ENCODE assay signal across 28 cellular contexts in the genomic region with DNA sequence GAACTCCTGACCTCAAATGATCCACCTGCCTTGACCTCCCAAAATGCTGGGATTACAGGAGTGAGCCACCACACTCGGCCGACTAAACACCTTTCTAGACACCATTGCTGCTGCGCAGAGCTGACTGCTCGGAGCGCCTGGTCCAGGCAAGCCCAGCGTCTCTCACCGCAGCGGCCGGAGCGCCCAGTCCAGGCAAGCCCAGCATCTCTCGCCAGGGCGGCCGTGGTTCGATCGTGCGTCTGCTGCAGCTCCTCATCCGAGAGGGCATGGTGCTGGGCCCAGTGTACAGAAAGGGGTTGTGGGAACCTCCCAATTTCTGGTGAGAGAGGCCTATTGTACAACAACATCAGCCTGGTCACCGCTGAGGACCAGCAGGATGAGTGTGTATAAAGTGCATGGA.
"Had no signal": no experiment of that assay in that cellular context is flagged by ENCODE, and none has a peak within 500 bp of the region (broad histone marks: within the 10 kb centered on the region; RNA-seq: fewer than 3 reads in every experiment).

No MANE protein-coding gene starts in this region.

- H3K4me3 ChIP-seq: stomach, suprapubic skin, testis, thoracic aorta, thyroid gland, tibial artery, tibial nerve, transverse colon, upper lobe of left lung, upper lobe of right lung, uterus, vagina had no signal

- H3K4me1 ChIP-seq: stomach, suprapubic skin, testis, thyroid gland, tibial artery, transverse colon, upper lobe of left lung, upper lobe of right lung, uterus, vagina had no signal

- H3K27me3 ChIP-seq: testis, thyroid gland, tibial nerve, transverse colon, upper lobe of left lung, upper lobe of right lung, uterus, vagina had no signal

- H3K36me3 ChIP-seq: stomach, suprapubic skin, thoracic aorta, thyroid gland, tibial artery, tibial nerve, transverse colon, upper lobe of left lung, upper lobe of right lung, uterus, vagina had no signal

- H3K4me1 Mint-ChIP-seq: stimulated activated memory B cell treated with anti-CD40 and anti-IgM and Interleukin-4, amounts not matched to agents 10 μg/mL and 1 μg/mL and 100 μg/mL, for 72 hours; stimulated activated naive B cell treated with anti-CD40 and anti-IgM and Interleukin-4, amounts not matched to agents 10 μg/mL and 1 μg/mL and 100 μg/mL, for 72 hours; stimulated activated naive CD8-positive, alpha-beta T cell treated with anti-CD3 and anti-CD28 coated beads, Interleukin-15, amount 100 ng/mL, for 72 hours had no signal

- H3K9me3 Mint-ChIP-seq: stimulated activated effector memory CD8-positive, alpha-beta T cell treated with anti-CD3 and anti-CD28 coated beads, Interleukin-12 subunit alpha, Interleukin-12 subunit beta, amount 100 ng/mL, for 72 hours; stimulated activated naive B cell treated with anti-CD40 and anti-IgM and Interleukin-4, amounts not matched to agents 10 μg/mL and 1 μg/mL and 100 μg/mL, for 72 hours; stimulated activated naive CD8-positive, alpha-beta T cell treated with anti-CD3 and anti-CD28 coated beads, Interleukin-15, amount 100 ng/mL, for 72 hours; stimulated activated naive CD8-positive, alpha-beta T cell treated with anti-CD3 and anti-CD28 coated beads, Interleukin-15, Interleukin-2, amounts not matched to agents 100 ng/mL and 50 ng/mL, for 24 hours; type B pancreatic cell had no signal

- DNase-seq: stimulated activated CD4-positive, alpha-beta T cell treated with anti-CD3 and anti-CD28 coated beads, Interleukin-2, amount 100 ng/mL, for 48 hours; stimulated activated CD4-positive, alpha-beta T cell treated with anti-CD3 and anti-CD28 coated beads, Interleukin-4, amount 100 ng/mL, for 1 hour; stimulated activated CD4-positive, alpha-beta T cell treated with anti-CD3 and anti-CD28 coated beads, Interleukin-4, amount 100 ng/mL, for 24 hours; stimulated activated CD4-positive, alpha-beta T cell treated with anti-CD3 and anti-CD28 coated beads, Interleukin-4, amount 100 ng/mL, for 4 hours; stimulated activated CD8-positive, alpha-beta memory T cell treated with anti-CD3 and anti-CD28 coated beads, Interleukin-4, amount 100 ng/mL, for 48 hours; stimulated activated naive B cell treated with anti-CD40 and anti-IgM and Interleukin-4, amounts not matched to agents 10 μg/mL and 1 μg/mL and 100 μg/mL, for 72 hours; stimulated activated naive CD4-positive, alpha-beta T cell; stimulated activated naive CD4-positive, alpha-beta T cell treated with Interleukin-2 at 50 U/mL for 16 hours; stimulated activated naive CD8-positive, alpha-beta T cell treated with anti-CD3 and anti-CD28 coated beads, Interleukin-15, amount 100 ng/mL, for 72 hours; stimulated activated naive CD8-positive, alpha-beta T cell treated with anti-CD3 and anti-CD28 coated beads, Interleukin-15, Interleukin-2, amounts not matched to agents 100 U/mL and 50 U/mL, for 24 hours; stomach; substantia nigra; testis; thyroid gland; tibial artery; transverse colon; trophoblast cell; upper lobe of left lung; upper lobe of right lung; uterus had no signal

- H3K27ac ChIP-seq: stomach, suprapubic skin, testis, thoracic aorta, thyroid gland, tibial artery, tibial nerve, transverse colon, upper lobe of left lung, upper lobe of right lung, uterus, vagina had no signal

- H3K27me3 Mint-ChIP-seq: stimulated activated naive B cell treated with anti-CD40 and anti-IgM and Interleukin-4, amounts not matched to agents 10 μg/mL and 1 μg/mL and 100 μg/mL, for 72 hours; stimulated activated naive CD8-positive, alpha-beta T cell treated with anti-CD3 and anti-CD28 coated beads, Interleukin-15, amount 100 ng/mL, for 72 hours; stimulated activated naive CD8-positive, alpha-beta T cell treated with anti-CD3 and anti-CD28 coated beads, Interleukin-15, Interleukin-2, amounts not matched to agents 100 ng/mL and 50 ng/mL, for 24 hours had no signal

- H3K27ac Mint-ChIP-seq: stimulated activated effector memory CD8-positive, alpha-beta T cell treated with anti-CD3 and anti-CD28 coated beads, Interleukin-12 subunit alpha, Interleukin-12 subunit beta, amount 100 ng/mL, for 72 hours; stimulated activated memory B cell treated with anti-CD40 and anti-IgM and Interleukin-4, amounts not matched to agents 10 μg/mL and 1 μg/mL and 100 μg/mL, for 72 hours; stimulated activated naive B cell treated with anti-CD40 and anti-IgM and Interleukin-4, amounts not matched to agents 10 μg/mL and 1 μg/mL and 100 μg/mL, for 72 hours; stimulated activated naive CD8-positive, alpha-beta T cell treated with anti-CD3 and anti-CD28 coated beads, Interleukin-15, amount 100 ng/mL, for 72 hours; stimulated activated naive CD8-positive, alpha-beta T cell treated with anti-CD3 and anti-CD28 coated beads, Interleukin-15, Interleukin-2, amounts not matched to agents 100 ng/mL and 50 ng/mL, for 24 hours; type B pancreatic cell had no signal

- H3K36me3 Mint-ChIP-seq: stimulated activated effector memory CD8-positive, alpha-beta T cell treated with anti-CD3 and anti-CD28 coated beads, Interleukin-12 subunit alpha, Interleukin-12 subunit beta, amount 100 ng/mL, for 72 hours; stimulated activated memory B cell treated with anti-CD40 and anti-IgM and Interleukin-4, amounts not matched to agents 10 μg/mL and 1 μg/mL and 100 μg/mL, for 72 hours; type B pancreatic cell had no signal

- H3K4me3 Mint-ChIP-seq: stimulated activated effector memory CD8-positive, alpha-beta T cell treated with anti-CD3 and anti-CD28 coated beads, Interleukin-12 subunit alpha, Interleukin-12 subunit beta, amount 100 ng/mL, for 72 hours; stimulated activated memory B cell treated with anti-CD40 and anti-IgM and Interleukin-4, amounts not matched to agents 10 μg/mL and 1 μg/mL and 100 μg/mL, for 72 hours; stimulated activated naive B cell treated with anti-CD40 and anti-IgM and Interleukin-4, amounts not matched to agents 10 μg/mL and 1 μg/mL and 100 μg/mL, for 72 hours; stimulated activated naive CD8-positive, alpha-beta T cell treated with anti-CD3 and anti-CD28 coated beads, Interleukin-15, amount 100 ng/mL, for 72 hours; stimulated activated naive CD8-positive, alpha-beta T cell treated with anti-CD3 and anti-CD28 coated beads, Interleukin-15, Interleukin-2, amounts not matched to agents 100 ng/mL and 50 ng/mL, for 24 hours; type B pancreatic cell had no signal

- ATAC-seq: stimulated activated effector memory CD8-positive, alpha-beta T cell treated with anti-CD3 and anti-CD28 coated beads, Interleukin-12 subunit alpha, Interleukin-12 subunit beta, amount 100 ng/mL, for 72 hours; stimulated activated memory B cell treated with anti-CD40 and anti-IgM and Interleukin-4, amounts not matched to agents 10 μg/mL and 1 μg/mL and 100 μg/mL, for 72 hours; stimulated activated naive B cell treated with anti-CD40 and anti-IgM and Interleukin-4, amounts not matched to agents 10 μg/mL and 1 μg/mL and 100 μg/mL, for 72 hours; stimulated activated naive CD8-positive, alpha-beta T cell treated with anti-CD3 and anti-CD28 coated beads, Interleukin-15, amount 100 ng/mL, for 72 hours; stimulated activated naive CD8-positive, alpha-beta T cell treated with anti-CD3 and anti-CD28 coated beads, Interleukin-15, Interleukin-2, amounts not matched to agents 100 U/mL and 50 U/mL, for 24 hours had no signal

- H3K9me3 ChIP-seq: stomach, suprapubic skin, testis, thoracic aorta, thyroid gland, tibial artery, tibial nerve, transverse colon, upper lobe of left lung, upper lobe of right lung, uterus, vagina had no signal
